Comparison of ENCODE assay signal across 16 cellular contexts in genomic region chr20:35135867-35136586, GRCh38. TPM values are rescaled to one million over a fixed set of nuclear protein-coding genes. Genes with fewer than 3 reads are reported as not detected.
DNase-seq lines count a peak whose midpoint lies in the region; ATAC-seq and TF ChIP-seq lines count a peak whose summit lies in the region.
"Had no signal": no experiment of that assay in that cellular context is flagged by ENCODE, and none has a peak within 500 bp of the region (broad histone marks: within the 10 kb centered on the region; RNA-seq: fewer than 3 reads in every experiment).

No MANE protein-coding gene starts in this region.

- H3K4me1 Mint-ChIP-seq in MCF 10A (ENCODE audit: insufficient read depth, unreplicated experiment): no peaks in the 10 kb centered on the region
- peaks cover 2% of the 10 kb centered on the region for H3K4me1 Mint-ChIP-seq in activated CD8-positive, alpha-beta memory T cell treated with anti-CD3 and anti-CD28 coated beads, Interleukin-2, amount 10 ng/mL, durations not matched to agents 7 days and 5 days

- CTCF ChIA-PET in MCF 10A (lab: Yijun Ruan, JAX) (interaction anchor here (0.6 to 1.9 kb wide), 6 partner anchors 8 to 428 kb away, joined by 3 to 9 read pairs (median 4); no protein-coding TSS in a partner anchor), mammary epithelial cell (lab: Charles Lee; ENCODE audit: low non-redundant PET) (no interaction called here)
- CTCF ChIA-PET in activated CD8-positive, alpha-beta memory T cell treated with anti-CD3 and anti-CD28 coated beads, Interleukin-2, amount 10 ng/mL, durations not matched to agents 7 days and 5 days (lab: Charles Lee): interaction anchor here (0.8 kb wide), 1 partner anchor 84 kb away, joined by 3 read pairs; no protein-coding TSS in a partner anchor

- ATAC-seq in left lung (peak; percentile 68), upper lobe of right lung (peak; percentile 87)
- ATAC-seq in activated CD8-positive, alpha-beta memory T cell treated with anti-CD3 and anti-CD28 coated beads, Interleukin-2, amount 10 ng/mL, durations not matched to agents 7 days and 5 days: no peak
- ATAC-seq: mucosa of descending colon, T-cell had no signal

- H3K27ac Mint-ChIP-seq in MCF 10A (ENCODE audit: low read depth, unreplicated experiment): no peak overlapping the region
- no peak overlapping the region for H3K27ac Mint-ChIP-seq in activated CD8-positive, alpha-beta memory T cell treated with anti-CD3 and anti-CD28 coated beads, Interleukin-2, amount 10 ng/mL, durations not matched to agents 7 days and 5 days
- H3K27ac Mint-ChIP-seq: T-cell had no signal

- H3K4me3 ChIP-seq in mammary epithelial cell (replicated peaks in 1 of 3; ENCODE audit: insufficient read depth in 1 of 3, low read depth in 2 of 3, low read length in 3 of 3) (no peak overlapping the region), coronary artery (no peak overlapping the region), left lung (no peak overlapping the region), upper lobe of right lung (no peak overlapping the region)
- H3K4me3 ChIP-seq: mucosa of descending colon, testis had no signal

- H3K27ac ChIP-seq in mammary epithelial cell (ENCODE audit: insufficient read depth, low read depth, low read length): no peak overlapping the region
- peak overlapping the region; percentile 59 to 91 for H3K27ac ChIP-seq in coronary artery
- no peak overlapping the region for H3K27ac ChIP-seq in left lung
- peak overlapping the region; percentile 24 for H3K27ac ChIP-seq in upper lobe of right lung

- H3K4me1 ChIP-seq in mammary epithelial cell (ENCODE audit: insufficient read depth, low read length): no peaks in the 10 kb centered on the region
- H3K4me1 ChIP-seq in left lung: no peaks in the 10 kb centered on the region
- H3K4me1 ChIP-seq in upper lobe of right lung: peaks cover 6% of the 10 kb centered on the region

- dilution Hi-C loops in mammary epithelial cell (cut with HindIII; ENCODE audit: low sequenced_read_pairs): no loop called here

- 91% methylated on average over 11 of the region's 11 CpGs for WGBS in mammary epithelial cell (ENCODE audit: low coverage, missing lambda C conversion rate)

- H2AFZ ChIP-seq in mammary epithelial cell (ENCODE audit: low read depth, low read length): no peak overlapping the region

- no peak overlapping the region for H3K4me3 Mint-ChIP-seq in MCF 10A (ENCODE audit: unreplicated experiment)
- H3K4me3 Mint-ChIP-seq in activated CD8-positive, alpha-beta memory T cell treated with anti-CD3 and anti-CD28 coated beads, Interleukin-2, amount 10 ng/mL, durations not matched to agents 7 days and 5 days: no peak overlapping the region
- H3K4me3 Mint-ChIP-seq: T-cell had no signal

- DNase-seq in MCF 10A (ENCODE audit: unreplicated experiment) (peak; percentile 82), mammary epithelial cell (no peak), coronary artery (ENCODE audit: low spot score) (peak; percentile 79), left lung (peak in 1 of 2 donors; percentile 47), upper lobe of right lung (no peak), activated gamma-delta T cell treated with Interleukin-2 at 50 U/mL for 16 hours (no peak), NCI-H2081 (lab: John Stamatoyannopoulos, UW) (no peak)
- no peak for DNase-seq in activated CD8-positive, alpha-beta memory T cell treated with anti-CD3 and anti-CD28 coated beads, Interleukin-2, amount 10 ng/mL, durations not matched to agents 7 days and 5 days
- DNase-seq: activated CD4-positive, alpha-beta T cell treated with anti-CD3 and anti-CD28 coated beads for 48 hours; activated naive CD4-positive, alpha-beta T cell treated with Interleukin-2 at 50 U/mL for 16 hours; DMS153; effector CD4-positive, alpha-beta T cell; KG1; mucosa of descending colon; T-cell had no signal

- no peaks in the 10 kb centered on the region for H3K9me3 Mint-ChIP-seq in MCF 10A (ENCODE audit: unreplicated experiment)
- no peaks in the 10 kb centered on the region for H3K9me3 Mint-ChIP-seq in activated CD8-positive, alpha-beta memory T cell treated with anti-CD3 and anti-CD28 coated beads, Interleukin-2, amount 10 ng/mL, durations not matched to agents 7 days and 5 days (ENCODE audit: low read depth)
- H3K9me3 Mint-ChIP-seq: T-cell had no signal

- POLR2A ChIA-PET in MCF 10A (lab: Yijun Ruan, JAX): interaction anchor here (0.8 to 0.9 kb wide), 2 partner anchors 12 to 77 kb away, joined by 3 to 4 read pairs; no protein-coding TSS in a partner anchor

- H3K36me3 ChIP-seq in mammary epithelial cell (ENCODE audit: insufficient read depth, low read length) (peaks cover 7% of the 10 kb centered on the region), left lung (peaks cover 0 to 100% of the 10 kb centered on the region in 2 donors), upper lobe of right lung (peaks cover 95% of the 10 kb centered on the region)

- no peaks in the 10 kb centered on the region for H3K27me3 Mint-ChIP-seq in MCF 10A (ENCODE audit: insufficient read depth, unreplicated experiment)
- H3K27me3 Mint-ChIP-seq in activated CD8-positive, alpha-beta memory T cell treated with anti-CD3 and anti-CD28 coated beads, Interleukin-2, amount 10 ng/mL, durations not matched to agents 7 days and 5 days: no peaks in the 10 kb centered on the region
- H3K27me3 Mint-ChIP-seq: T-cell had no signal

- H4K20me1 ChIP-seq in mammary epithelial cell (ENCODE audit: insufficient read depth, low read length): no peaks in the 10 kb centered on the region

- in situ Hi-C loops in mammary epithelial cell (cut with MboI; ENCODE audit: low sequenced_read_pairs in 2 of 2): no loop called here

- H3K4me2 ChIP-seq in mammary epithelial cell (ENCODE audit: insufficient read depth, low read depth, low read length): no peak overlapping the region

- no peaks in the 10 kb centered on the region for H3K9me3 ChIP-seq in mammary epithelial cell (replicated peaks; ENCODE audit: insufficient read depth, low read length)
- no peaks in the 10 kb centered on the region for H3K9me3 ChIP-seq in left lung
- no peaks in the 10 kb centered on the region for H3K9me3 ChIP-seq in upper lobe of right lung
- H3K9me3 ChIP-seq: mucosa of descending colon, testis had no signal

- peaks cover 83% of the 10 kb centered on the region for H3K36me3 Mint-ChIP-seq in MCF 10A (ENCODE audit: insufficient read depth, unreplicated experiment)
- peaks cover 28% of the 10 kb centered on the region for H3K36me3 Mint-ChIP-seq in activated CD8-positive, alpha-beta memory T cell treated with anti-CD3 and anti-CD28 coated beads, Interleukin-2, amount 10 ng/mL, durations not matched to agents 7 days and 5 days

- no peak for TF ChIP-seq CTCF in MCF 10A (IDR thresholded peaks at IDR 0.05; ENCODE audit: unreplicated experiment)
- no peak for TF ChIP-seq CTCF in mammary epithelial cell (conservative IDR thresholded peaks at IDR 0.05 in 1 of 2, IDR thresholded peaks at IDR 0.05 in 1 of 2; ENCODE audit: extremely low read depth in 1 of 2, insufficient read depth in 1 of 2, low read depth in 1 of 2, low read length in 2 of 2)
- no peak for TF ChIP-seq CTCF in coronary artery (IDR thresholded peaks at IDR 0.05)
- no peak for TF ChIP-seq CTCF in left lung (IDR thresholded peaks at IDR 0.05)
- no peak for TF ChIP-seq CTCF in upper lobe of right lung (IDR thresholded peaks at IDR 0.05)

- intact Hi-C loops in MCF 10A (cut with micrococcal nuclease) (no loop called here), mammary epithelial cell (cut with micrococcal nuclease) (no loop called here), left lung (cut with DNase I) (no loop called here), upper lobe of right lung (cut with DNase I) (no loop called here)

- BruUV-seq in MCF 10A (replicated peaks; lab: Mats Ljungman, UMichigan) (no TSS peak), mammary epithelial cell (replicated peaks; lab: Mats Ljungman, UMichigan) (no TSS peak)

- H3K9ac ChIP-seq in mammary epithelial cell (ENCODE audit: insufficient read depth, low read length): no peak overlapping the region

- H3K27me3 ChIP-seq in mammary epithelial cell (ENCODE audit: insufficient read depth, low read length) (no peaks in the 10 kb centered on the region), left lung (no peaks in the 10 kb centered on the region), upper lobe of right lung (no peaks in the 10 kb centered on the region)
- H3K27me3 ChIP-seq: testis had no signal

- no peaks in the 10 kb centered on the region for H3K79me2 ChIP-seq in mammary epithelial cell (ENCODE audit: insufficient read depth, low read length)

RNA-seq across cellular contexts. Expression of gene EDEM2, which starts 11.1 kb away (rescaled TPM):
- total RNA-seq in MCF 10A (2022) (23.6 and 30.2 TPM in 2 replicates), mammary epithelial cell (10 to 100 TPM; 22.3 to 33.2 TPM), left lung (10 to 100 TPM; 46.8 to 48.7 TPM), upper lobe of right lung (39.2 TPM)
- 19.8 TPM for polyA plus RNA-seq in mammary epithelial cell
- polyA minus RNA-seq in mammary epithelial cell: 13.4 TPM
- total RNA-seq in activated CD8-positive, alpha-beta memory T cell treated with anti-CD3 and anti-CD28 coated beads, Interleukin-2, amount 10 ng/mL, durations not matched to agents 7 days and 5 days: 10 to 100 TPM; 23.9 to 25.6 TPM

RNA-seq across cellular contexts. Expression of gene PROCR, which starts 35.8 kb away (rescaled TPM):
- total RNA-seq in MCF 10A (2022) (27.4 and 34.6 TPM in 2 replicates), mammary epithelial cell (10 to 100 TPM; 19.2 to 44.8 TPM), left lung (10 to 100 TPM; 21.7 to 25.6 TPM), upper lobe of right lung (20.4 TPM)
- polyA plus RNA-seq in mammary epithelial cell: 68.8 TPM
- 22.0 TPM for polyA minus RNA-seq in mammary epithelial cell
- 1 to 10 TPM; 1.5 to 2.4 TPM for total RNA-seq in activated CD8-positive, alpha-beta memory T cell treated with anti-CD3 and anti-CD28 coated beads, Interleukin-2, amount 10 ng/mL, durations not matched to agents 7 days and 5 days

RNA-seq across cellular contexts. Expression of gene TRPC4AP, which starts 43.4 kb away (rescaled TPM):
- total RNA-seq in MCF 10A (2022) (51.8 and 56.3 TPM in 2 replicates), mammary epithelial cell (10 to 100 TPM; 63.8 to 89.0 TPM), left lung (10 to 100 TPM; 67.9 to 70.8 TPM), upper lobe of right lung (67.6 TPM)
- polyA plus RNA-seq in mammary epithelial cell: 65.5 TPM
- polyA minus RNA-seq in mammary epithelial cell: 80.5 TPM
- total RNA-seq in activated CD8-positive, alpha-beta memory T cell treated with anti-CD3 and anti-CD28 coated beads, Interleukin-2, amount 10 ng/mL, durations not matched to agents 7 days and 5 days: 10 to 100 TPM; 56.9 to 70.9 TPM

Comparison
In these comparisons a context has a peak if more than half of its experiments do, and no peak if none do; other contexts are left out.
1. DNase-seq: peak in MCF 10A (single experiment) and coronary artery (single experiment); none in mammary epithelial cell (single experiment), upper lobe of right lung (single experiment), activated CD8-positive, alpha-beta memory T cell treated with anti-CD3 and anti-CD28 coated beads, Interleukin-2, amount 10 ng/mL, durations not matched to agents 7 days and 5 days (single experiment), activated gamma-delta T cell treated with Interleukin-2 at 50 U/mL for 16 hours (single experiment) and NCI-H2081 (0 of 2).
2. H3K27ac ChIP-seq: peak in coronary artery (2 of 2) and upper lobe of right lung (single experiment); none in mammary epithelial cell (single experiment) and left lung (0 of 2).